In the genomic region with DNA sequence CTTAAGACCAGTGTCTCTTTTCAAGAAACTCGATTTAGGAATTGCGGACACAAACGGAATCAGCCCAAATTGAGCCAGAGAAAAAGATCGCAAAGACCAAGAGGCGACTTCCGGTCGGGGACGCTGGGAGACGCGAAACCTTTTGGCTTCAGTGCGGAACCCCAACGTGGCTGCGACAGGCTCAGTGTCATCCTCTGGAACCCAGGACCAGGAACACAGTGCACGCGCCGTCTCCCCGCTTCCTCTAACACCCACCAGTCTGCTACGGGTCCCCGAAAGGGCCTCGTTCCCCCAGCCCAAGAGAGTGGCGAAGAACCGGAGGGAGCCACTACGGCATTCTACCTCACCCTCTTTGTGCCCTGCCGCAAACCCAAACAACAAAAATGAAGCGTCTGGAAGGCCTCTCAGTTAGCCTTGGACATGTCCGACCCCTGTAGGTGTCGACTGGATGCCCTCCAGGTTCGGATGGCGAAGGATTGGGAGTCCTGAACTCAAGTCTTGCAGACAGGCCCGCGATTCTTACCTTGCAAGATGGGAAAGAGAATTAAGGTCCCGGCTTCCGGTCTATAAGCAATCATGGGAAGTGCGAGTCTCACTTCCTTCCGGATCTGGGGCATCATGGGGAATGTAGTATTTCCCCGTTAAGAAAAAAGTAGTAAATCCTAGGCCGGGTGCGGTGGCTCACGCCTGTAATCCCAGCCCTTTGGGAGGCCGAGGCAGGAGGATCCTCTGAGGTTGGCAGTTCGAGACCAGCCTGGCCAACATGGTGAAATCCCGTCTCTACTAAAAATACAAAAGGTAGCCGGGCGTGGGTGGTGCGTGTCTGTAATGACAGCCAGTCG, we compare ENCODE assay signal across 8 cellular contexts. TPM values are rescaled to one million over a fixed set of nuclear protein-coding genes. Genes with fewer than 3 reads are reported as not detected.
A peak's percentile ranks its signal among the peaks of the same experiment; 100 is the strongest.
DNase-seq lines count a peak whose midpoint lies in the region; ATAC-seq and TF ChIP-seq lines count a peak whose summit lies in the region.

Gene RPL6 (minus strand): TSS at position 542 of the 842 bp plus-strand sequence. CDS start 949 bp downstream, outside the sequence.

- H3K27me3 ChIP-seq in adrenal gland: no peaks in the 10 kb centered on the region
- H3K27me3 ChIP-seq in heart left ventricle: no peaks in the 10 kb centered on the region
- H3K27me3 ChIP-seq in upper lobe of left lung: no peaks in the 10 kb centered on the region

- H3K9me3 ChIP-seq in adrenal gland (replicated peaks in 1 of 3) (no peaks in the 10 kb centered on the region), heart left ventricle (no peaks in the 10 kb centered on the region), upper lobe of left lung (no peaks in the 10 kb centered on the region)

- H3K27me3 Mint-ChIP-seq in T-cell: no peaks in the 10 kb centered on the region

- TF ChIP-seq CTCF in GM10248 (IDR thresholded peaks at IDR 0.05; ENCODE audit: control extremely low read depth, extremely low read depth, low read depth, missing control alignments) (no peak), adrenal gland (IDR thresholded peaks at IDR 0.05) (no peak), heart left ventricle (IDR thresholded peaks at IDR 0.05) (no peak), upper lobe of left lung (IDR thresholded peaks at IDR 0.05) (no peak)

- H3K36me3 Mint-ChIP-seq in T-cell: peaks cover 38% of the 10 kb centered on the region

- peaks cover 33 to 39% (median 36%) of the 10 kb centered on the region in 3 donors for H3K4me1 Mint-ChIP-seq in T-cell

- peak within 1 kb of the TSS; percentile 57 to 89 (median 72) for H3K4me3 ChIP-seq in adrenal gland
- H3K4me3 ChIP-seq in heart left ventricle: peak within 1 kb of the TSS; percentile 58 to 92 (median 70)
- peak within 1 kb of the TSS; percentile 46 to 81 (median 67) for H3K4me3 ChIP-seq in upper lobe of left lung

- TF ChIP-seq POLR2A in adrenal gland (IDR thresholded peaks at IDR 0.05) (peak in 1 of 2 donors; percentile 83), heart left ventricle (IDR thresholded peaks at IDR 0.05) (peak in 1 of 2 donors; percentile 78), upper lobe of left lung (IDR thresholded peaks at IDR 0.05) (peak in 3 of 4 donors; percentile 67 to 86 (median 79))

- H3K9me3 Mint-ChIP-seq in T-cell: no peaks in the 10 kb centered on the region

- POLR2A ChIA-PET in GM10248 (lab: Yijun Ruan, JAX) (no interaction called here), T-cell (lab: Charles Lee) (no interaction called here)

- H3K27ac ChIP-seq in adrenal gland (peak within 1 kb of the TSS; percentile 82 to 91 (median 90)), heart left ventricle (peak within 1 kb of the TSS; percentile 65 to 96 (median 87)), upper lobe of left lung (peak within 1 kb of the TSS; percentile 87 to 94 (median 90))

- CTCF ChIA-PET in GM10248 (lab: Yijun Ruan, JAX) (interaction anchor here (3.0 kb wide), 1 partner anchor 212 kb away, joined by 14 read pairs; no protein-coding TSS in a partner anchor), T-cell (lab: Charles Lee) (no interaction called here)

- no peak for TF ChIP-seq EP300 in upper lobe of left lung (IDR thresholded peaks at IDR 0.05)

- H3K4me1 ChIP-seq in adrenal gland (replicated peaks in 1 of 2) (peaks cover 11 to 17% of the 10 kb centered on the region in 2 donors), heart left ventricle (peaks cover 3 to 22% (median 14%) of the 10 kb centered on the region in 12 donors), upper lobe of left lung (peaks cover 19 to 33% (median 20%) of the 10 kb centered on the region in 4 donors)

- DNase-seq in GM10248 (ENCODE audit: extremely low spot score) (peak; percentile 87), NCI-H1417 treated with DMSO at 0.1 percent for 48 hours (lab: John Stamatoyannopoulos, UW) (peak; percentile 72), T-cell (peak; percentile 48 to 83 (median 72)), adrenal gland (peak; percentile 80 to 93 (median 87)), heart left ventricle (peak; percentile 76 to 85 (median 82)), pons (ENCODE audit: low spot score) (peak; percentile 97), upper lobe of left lung (peak; percentile 59 to 85)

- intact Hi-C loops in adrenal gland (cut with DNase I): no loop called here
- intact Hi-C loops in heart left ventricle (cut with DNase I): loop anchor here in 1 of 10 donors (2.0 kb wide), 1 partner anchor 26 kb away; the partner anchor contains the start of gene HECTD4

- ATAC-seq in HG02642 (IDR thresholded peaks at IDR 0.05; ENCODE audit: poor library complexity, unreplicated experiment) (peak; percentile 79), T-cell (replicated peaks in 1 of 4) (peak; percentile 89 to 94 (median 92)), heart left ventricle (peak; percentile 91 to 96 (median 96)), upper lobe of left lung (ENCODE audit: low FRiP score in 2 of 2) (peak; percentile 93 to 97)

- peak within 1 kb of the TSS; percentile 100 for H3K27ac Mint-ChIP-seq in T-cell

- 10 to 16% (median 11%) methylated on average over 25 to 46 of the region's 46 CpGs for WGBS in adrenal gland, 4 donors
- 9 to 11% (median 10%) methylated on average over 44 to 46 of the region's 46 CpGs for WGBS in heart left ventricle, 4 donors
- 11 to 15% methylated on average over 32 to 44 of the region's 46 CpGs for WGBS in upper lobe of left lung, 2 donors

- peaks cover 0 to 38% of the 10 kb centered on the region in 2 donors for H3K36me3 ChIP-seq in adrenal gland (replicated peaks in 1 of 2)
- H3K36me3 ChIP-seq in heart left ventricle: peaks cover 0 to 40% (median 40%) of the 10 kb centered on the region in 9 donors
- H3K36me3 ChIP-seq in upper lobe of left lung: peaks cover 33 to 40% (median 36%) of the 10 kb centered on the region in 4 donors

- H3K4me3 Mint-ChIP-seq in T-cell: peak within 1 kb of the TSS; percentile 96 to 100 (median 100)

RNA-seq across cellular contexts. Expression of gene RPL6, which starts in this region (rescaled TPM):
- 1,000 to 10,000 TPM; 1,580 to 1,742 (median 1,622) TPM for total RNA-seq in T-cell
- 1,000 to 10,000 TPM in 7 of 8 donors, 100 to 1,000 TPM in 1; 976 to 1,385 (median 1,191) TPM for total RNA-seq in adrenal gland
- 1,000 to 10,000 TPM; 1,773 to 2,265 (median 1,796) TPM for polyA plus RNA-seq in adrenal gland
- 100 to 1,000 TPM; 572 to 886 (median 746) TPM for total RNA-seq in heart left ventricle
- polyA plus RNA-seq in heart left ventricle: 1,000 to 10,000 TPM; 1,054 to 1,760 TPM
- 100 to 1,000 TPM; 540 to 983 (median 822) TPM for total RNA-seq in upper lobe of left lung

Comparison
In these comparisons a context has a peak if more than half of its experiments do, and no peak if none do; other contexts are left out.
1. Peak in every context shown above with its lines: DNase-seq, ATAC-seq, H3K4me3 ChIP-seq and H3K27ac ChIP-seq.